In genomic region chr16:81937305-81938038, GRCh38 we compare ENCODE assay signal across 18 cellular contexts.
DNase-seq lines count a peak whose midpoint lies in the region; ATAC-seq, FAIRE-seq and TF ChIP-seq lines count a peak whose summit lies in the region.
"Had no signal": no experiment of that assay in that cellular context is flagged by ENCODE, and none has a peak within 500 bp of the region (broad histone marks: within the 10 kb centered on the region; RNA-seq: fewer than 3 reads in every experiment).

No MANE protein-coding gene starts in this region.

- H3K9me3 ChIP-seq in K562 (replicated peaks; ENCODE audit: control insufficient read depth, insufficient read depth, low read depth, low read length) = no peaks in the 10 kb centered on the region
- H3K9me3 ChIP-seq: BE2C, breast epithelium had no signal

- H3K4me1 ChIP-seq in K562 (replicated peaks in 1 of 2; ENCODE audit: control insufficient read depth in 2 of 2, insufficient read depth in 2 of 2, low read length in 2 of 2) = no peaks in the 10 kb centered on the region
- H3K4me1 ChIP-seq: BE2C, breast epithelium had no signal

- H3K9me1 ChIP-seq in K562 (ENCODE audit: control insufficient read depth, insufficient read depth, low read length) = no peaks in the 10 kb centered on the region

- no peak for TF ChIP-seq POLR2A in K562 (conservative IDR thresholded peaks at IDR 0.05)

- H4K20me1 ChIP-seq in K562 (replicated peaks; ENCODE audit: control insufficient read depth, insufficient read depth, low read length) = no peaks in the 10 kb centered on the region

- TF ChIP-seq CTCF in K562 (IDR thresholded peaks at IDR 0.05 in 2 of 3, conservative IDR thresholded peaks at IDR 0.05 in 1 of 3; ENCODE audit: insufficient read depth in 2 of 3, low read depth in 1 of 3, low read length in 3 of 3) = no peak

- no peak overlapping the region for H3K4me3 ChIP-seq in K562
- H3K4me3 ChIP-seq: breast epithelium, SK-N-MC had no signal

- DNase-seq in Daoy (ENCODE audit: low read depth) = peak; percentile 69
- DNase-seq in NCI-H187 (lab: John Stamatoyannopoulos, UW) = peak; percentile 17 to 26
- no peak for DNase-seq in K562 (ENCODE audit: extremely low read depth in 1 of 4, low spot score in 3 of 4)
- DNase-seq in lung microvascular endothelial cell (ENCODE audit: low read depth in 2 of 2) = peak; percentile 42 to 87
- DNase-seq in MV-4-11 (lab: John Stamatoyannopoulos, UW) = no peak
- DNase-seq in central memory CD4-positive, alpha-beta T cell = no peak
- DNase-seq: activated CD8-positive, alpha-beta memory T cell treated with anti-CD3 and anti-CD28 coated beads, Interleukin-2, amount 50 U/mL, for 4 hours; activated naive CD4-positive, alpha-beta T cell treated with anti-CD3 and anti-CD28 coated beads, Interleukin-2, amount 50 U/mL, for 16 hours; BE2C; DMS79 treated with DMSO at 0.1 percent for 48 hours; endodermal cell; NCI-H1092 treated with DMSO at 0.1 percent for 48 hours; stimulated activated CD8-positive, alpha-beta memory T cell treated with anti-CD3 and anti-CD28 coated beads, Interleukin-4, amount 100 ng/mL, for 48 hours had no signal

- H3K4me2 ChIP-seq in K562 (ENCODE audit: insufficient read depth, low read length) = no peak overlapping the region

- CTCF ChIA-PET in K562 (lab: Yijun Ruan, JAX; ENCODE audit: low intra/inter-chr PET ratio) = no interaction called here

- no peak for TF ChIP-seq EP300 in K562 (IDR thresholded peaks at IDR 0.05; ENCODE audit: low read length)

- H3K9ac ChIP-seq in K562 (ENCODE audit: insufficient read depth in 1 of 2, low read depth in 2 of 2, low read length in 2 of 2) = no peak overlapping the region

- H2AFZ ChIP-seq in K562 (ENCODE audit: low read depth, low read length) = no peak overlapping the region

- intact Hi-C loops in K562 (cut with micrococcal nuclease) = no loop called here

- H3K27ac ChIP-seq in K562 (ENCODE audit: extremely low read depth, low read depth, low read length) = no peak overlapping the region
- H3K27ac ChIP-seq: breast epithelium, SK-N-MC had no signal

- no peak for TF ChIP-seq RAD21 in K562 (CRISPR knock-in tag; conservative IDR thresholded peaks at IDR 0.05 in 1 of 2, IDR thresholded peaks at IDR 0.05 in 1 of 2)

- no peak for FAIRE-seq in K562 (lab: Jason Lieb, UNC)
- FAIRE-seq: islet of Langerhans had no signal

- no TSS peak for BruUV-seq in K562 (replicated peaks; lab: Mats Ljungman, UMichigan)

- 3% methylated on average over 13 of the region's 13 CpGs for WGBS in K562 (ENCODE audit: insufficient coverage, low coverage, missing lambda C conversion rate)

- H3K27me3 ChIP-seq in K562 (ENCODE audit: control insufficient read depth in 2 of 2, insufficient read depth in 2 of 2, low read length in 2 of 2) = peaks cover 16 to 39% of the 10 kb centered on the region in 2 experiments; a peak in 4 of 5 replicates
- H3K27me3 ChIP-seq: breast epithelium had no signal

- in situ Hi-C loops in K562 (cut with MboI) = loop anchor here (5.0 kb wide), 1 partner anchor 295 kb away; no protein-coding TSS in a partner anchor

- no peaks in the 10 kb centered on the region for H3K36me3 ChIP-seq in K562 (ENCODE audit: control insufficient read depth, insufficient read depth, low read length)
- H3K36me3 ChIP-seq: BE2C, breast epithelium had no signal

- ATAC-seq in K562 = no peak
- no peak for ATAC-seq in HG03175 (IDR thresholded peaks at IDR 0.05; ENCODE audit: unreplicated experiment)
- no peak for ATAC-seq in GM21526 (IDR thresholded peaks at IDR 0.05; ENCODE audit: low FRiP score, unreplicated experiment)

- no peaks in the 10 kb centered on the region for H3K79me2 ChIP-seq in K562 (ENCODE audit: control insufficient read depth, insufficient read depth, low read length)

- POLR2A ChIA-PET in K562 (lab: Yijun Ruan, JAX) = interaction anchor here (0.6 kb wide), 1 partner anchor 49 kb away, joined by 4 read pairs; no protein-coding TSS in a partner anchor

TF ChIP-seq in K562, 482 proteins besides CTCF, POLR2A, EP300 and RAD21 (continues in another document):
- no peak for TF ChIP-seq TSC22D4 (tag; IDR thresholded peaks at IDR 0.05)
- TF ChIP-seq, protein P1, sequence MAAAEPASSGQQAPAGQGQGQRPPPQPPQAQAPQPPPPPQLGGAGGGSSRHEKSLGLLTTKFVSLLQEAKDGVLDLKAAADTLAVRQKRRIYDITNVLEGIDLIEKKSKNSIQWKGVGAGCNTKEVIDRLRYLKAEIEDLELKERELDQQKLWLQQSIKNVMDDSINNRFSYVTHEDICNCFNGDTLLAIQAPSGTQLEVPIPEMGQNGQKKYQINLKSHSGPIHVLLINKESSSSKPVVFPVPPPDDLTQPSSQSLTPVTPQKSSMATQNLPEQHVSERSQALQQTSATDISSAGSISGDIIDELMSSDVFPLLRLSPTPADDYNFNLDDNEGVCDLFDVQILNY (CRISPR knock-in tag; IDR thresholded peaks at IDR 0.05) = no peak
- TF ChIP-seq RBM17 (IDR thresholded peaks at IDR 0.05; ENCODE audit: borderline replicate concordance, low read depth, low read length) = no peak
- no peak for TF ChIP-seq ZNF766 (CRISPR knock-in tag; conservative IDR thresholded peaks at IDR 0.05)
- TF ChIP-seq GTF2E2 (tag; IDR thresholded peaks at IDR 0.05) = no peak
- no peak for TF ChIP-seq ZNF707 (CRISPR knock-in tag; conservative IDR thresholded peaks at IDR 0.05)
- no peak for TF ChIP-seq PYGO2 (tag; IDR thresholded peaks at IDR 0.05)
- no peak for TF ChIP-seq HDAC8 (tag; IDR thresholded peaks at IDR 0.05)
- no peak for TF ChIP-seq SREBF1 (IDR thresholded peaks at IDR 0.05; ENCODE audit: borderline replicate concordance, low read depth, low read length)
- no peak for TF ChIP-seq OTX1 (CRISPR knock-in tag; IDR thresholded peaks at IDR 0.05)
- no peak for TF ChIP-seq FOXP4 (CRISPR knock-in tag; IDR thresholded peaks at IDR 0.05; ENCODE audit: borderline replicate concordance)
- TF ChIP-seq NFYB (IDR thresholded peaks at IDR 0.05; ENCODE audit: extremely low read depth, insufficient read length) = no peak
- TF ChIP-seq, protein P2, sequence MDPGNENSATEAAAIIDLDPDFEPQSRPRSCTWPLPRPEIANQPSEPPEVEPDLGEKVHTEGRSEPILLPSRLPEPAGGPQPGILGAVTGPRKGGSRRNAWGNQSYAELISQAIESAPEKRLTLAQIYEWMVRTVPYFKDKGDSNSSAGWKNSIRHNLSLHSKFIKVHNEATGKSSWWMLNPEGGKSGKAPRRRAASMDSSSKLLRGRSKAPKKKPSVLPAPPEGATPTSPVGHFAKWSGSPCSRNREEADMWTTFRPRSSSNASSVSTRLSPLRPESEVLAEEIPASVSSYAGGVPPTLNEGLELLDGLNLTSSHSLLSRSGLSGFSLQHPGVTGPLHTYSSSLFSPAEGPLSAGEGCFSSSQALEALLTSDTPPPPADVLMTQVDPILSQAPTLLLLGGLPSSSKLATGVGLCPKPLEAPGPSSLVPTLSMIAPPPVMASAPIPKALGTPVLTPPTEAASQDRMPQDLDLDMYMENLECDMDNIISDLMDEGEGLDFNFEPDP (CRISPR knock-in tag; IDR thresholded peaks at IDR 0.05) = no peak
- TF ChIP-seq RAD51 (IDR thresholded peaks at IDR 0.05; ENCODE audit: borderline replicate concordance, low read depth) = no peak
- no peak for TF ChIP-seq GABPB2 (CRISPR knock-in tag; conservative IDR thresholded peaks at IDR 0.05)
- TF ChIP-seq DPF2 (IDR thresholded peaks at IDR 0.05) = no peak
- no peak for TF ChIP-seq NR2C1 (IDR thresholded peaks at IDR 0.05)
- no peak for TF ChIP-seq NR2C1 (tag; IDR thresholded peaks at IDR 0.05)
- TF ChIP-seq SRSF3 (IDR thresholded peaks at IDR 0.05; ENCODE audit: insufficient read depth, low read length) = no peak
- TF ChIP-seq L3MBTL2 (IDR thresholded peaks at IDR 0.05) = no peak
- no peak for TF ChIP-seq COPS2 (conservative IDR thresholded peaks at IDR 0.05)
- no peak for TF ChIP-seq TAF15 (IDR thresholded peaks at IDR 0.05; ENCODE audit: low read depth, low read length)
- peak; percentile 73 for TF ChIP-seq MAFF (IDR thresholded peaks at IDR 0.05; ENCODE audit: low read length)
- peak; percentile 69; the same call in 1 of the 2 replicates for TF ChIP-seq MAFK (IDR thresholded peaks at IDR 0.05; ENCODE audit: low read length)
- peak; percentile 77 for TF ChIP-seq MAFG (tag; conservative IDR thresholded peaks at IDR 0.05)
- no peak for TF ChIP-seq PRMT5 (CRISPR knock-in tag; IDR thresholded peaks at IDR 0.05)
- TF ChIP-seq SREBF2 (CRISPR knock-in tag; IDR thresholded peaks at IDR 0.05) = no peak
- TF ChIP-seq ZNF316 (IDR thresholded peaks at IDR 0.05) = peak; percentile 85
- TF ChIP-seq TRIM24 (IDR thresholded peaks at IDR 0.05) = no peak
- TF ChIP-seq TFAM (CRISPR knock-in tag; conservative IDR thresholded peaks at IDR 0.05) = no peak
- no peak for TF ChIP-seq CBFA2T2 (conservative IDR thresholded peaks at IDR 0.05)
- TF ChIP-seq ZNF449 (CRISPR knock-in tag; IDR thresholded peaks at IDR 0.05) = no peak

Comparison
In these comparisons a context has a peak if more than half of its experiments do, and no peak if none do; other contexts are left out.
1. DNase-seq: peak in Daoy (single experiment), NCI-H187 (2 of 2) and lung microvascular endothelial cell (2 of 2); none in K562 (0 of 4), MV-4-11 (single experiment) and central memory CD4-positive, alpha-beta T cell (single experiment).